Comparison of ENCODE assay signal across 21 cellular contexts in the genomic region with DNA sequence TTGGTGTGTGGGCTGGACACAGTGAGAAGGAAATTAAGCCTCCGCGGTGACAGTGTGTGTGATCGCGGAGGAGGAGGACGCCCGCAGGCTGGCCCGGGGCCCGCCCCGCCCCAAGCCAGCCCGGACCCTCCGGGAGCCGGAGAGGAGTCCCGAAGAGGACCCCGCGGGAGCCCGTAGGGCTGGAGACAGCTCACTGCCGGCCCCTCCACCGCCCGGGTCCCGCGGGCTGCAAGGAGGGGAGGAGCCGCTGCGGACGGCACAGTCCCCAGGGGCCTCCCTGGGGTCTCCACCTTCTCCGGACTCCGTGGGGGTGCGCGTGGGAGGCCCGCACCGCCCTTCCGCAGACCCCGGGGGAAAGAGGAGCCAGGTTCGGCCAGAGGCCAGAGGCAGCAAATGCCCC.
"Had no signal": no experiment of that assay in that cellular context is flagged by ENCODE, and none has a peak within 500 bp of the region (broad histone marks: within the 10 kb centered on the region; RNA-seq: fewer than 3 reads in every experiment).

No MANE protein-coding gene starts in this region.

- H3K27ac ChIP-seq: heart left ventricle, left lung, ovary, right atrium auricular region, sigmoid colon, spleen, thyroid gland, uterus had no signal

- ATAC-seq: left cardiac atrium; left lung; naive thymus-derived CD4-positive, alpha-beta T cell; natural killer cell treated with Interleukin-12 subunit alpha and Interleukin-12 subunit beta and Interleukin-15 and Interleukin-18, amount 100 ng/mL, for 72 hours; stimulated activated effector memory CD8-positive, alpha-beta T cell treated with anti-CD3 and anti-CD28 coated beads, Interleukin-12 subunit alpha, Interleukin-12 subunit beta, amount 100 ng/mL, for 72 hours; stimulated activated naive CD8-positive, alpha-beta T cell treated with anti-CD3 and anti-CD28 coated beads, Interleukin-15, amount 100 ng/mL, for 72 hours had no signal

- H3K4me3 ChIP-seq: heart left ventricle, left lung, lung, ovary, right atrium auricular region, sigmoid colon, spleen, thyroid gland, transverse colon, uterus had no signal

- H3K27me3 ChIP-seq: heart left ventricle, left lung, ovary, right atrium auricular region, sigmoid colon, spleen, thyroid gland, transverse colon, uterus had no signal

- DNase-seq: heart left ventricle; kidney glomerular epithelial cell; left cardiac atrium; left lung; mesendoderm; naive thymus-derived CD4-positive, alpha-beta T cell; ovary; sigmoid colon; small intestine; spleen; stimulated activated CD4-positive, alpha-beta T cell treated with anti-CD3 and anti-CD28 coated beads, Interleukin-4, amount 100 ng/mL, for 24 hours; stimulated activated naive CD4-positive, alpha-beta T cell treated with Interleukin-2 at 50 U/mL for 16 hours; stimulated activated naive CD8-positive, alpha-beta T cell treated with anti-CD3 and anti-CD28 coated beads, Interleukin-15, amount 100 ng/mL, for 72 hours; substantia nigra; thyroid gland; transverse colon; uterus had no signal

- H3K4me1 ChIP-seq: left lung, right atrium auricular region, thyroid gland, uterus had no signal

- H3K36me3 ChIP-seq: heart left ventricle, left lung, ovary, right atrium auricular region, sigmoid colon, spleen, thyroid gland, transverse colon, uterus had no signal

- H3K9me3 ChIP-seq: heart left ventricle, left lung, ovary, right atrium auricular region, sigmoid colon, thyroid gland, transverse colon, uterus had no signal
